Comparison of ENCODE assay signal across 8 cellular contexts in genomic region chr1:23423415-23424170, GRCh38.
A peak's percentile ranks its signal among the peaks of the same experiment; 100 is the strongest.
DNase-seq lines count a peak whose midpoint lies in the region; ATAC-seq lines count a peak whose summit lies in the region.

No MANE protein-coding gene starts in this region.

- no peak for ATAC-seq in activated naive CD8-positive, alpha-beta T cell treated with anti-CD3 and anti-CD28 coated beads, Interleukin-2, amount 50 U/mL, for 24 hours
- no peak for ATAC-seq in stimulated activated effector memory CD8-positive, alpha-beta T cell treated with anti-CD3 and anti-CD28 coated beads, Interleukin-12 subunit alpha, Interleukin-12 subunit beta, amount 100 ng/mL, for 72 hours
- no peak for ATAC-seq in GM21447 (IDR thresholded peaks at IDR 0.05; ENCODE audit: unreplicated experiment)
- ATAC-seq in GM18873 (IDR thresholded peaks at IDR 0.05; ENCODE audit: low FRiP score, unreplicated experiment) = no peak
- no peak for ATAC-seq in HG02884 (IDR thresholded peaks at IDR 0.05; ENCODE audit: unreplicated experiment)

- no peaks in the 10 kb centered on the region for H3K36me3 Mint-ChIP-seq in activated naive CD8-positive, alpha-beta T cell treated with anti-CD3 and anti-CD28 coated beads, Interleukin-2, amount 50 U/mL, for 24 hours (ENCODE audit: low read depth)
- H3K36me3 Mint-ChIP-seq in stimulated activated effector memory CD8-positive, alpha-beta T cell treated with anti-CD3 and anti-CD28 coated beads, Interleukin-12 subunit alpha, Interleukin-12 subunit beta, amount 100 ng/mL, for 72 hours = no peaks in the 10 kb centered on the region

- peaks cover 23% of the 10 kb centered on the region for H3K27me3 Mint-ChIP-seq in activated naive CD8-positive, alpha-beta T cell treated with anti-CD3 and anti-CD28 coated beads, Interleukin-2, amount 50 U/mL, for 24 hours

- H3K4me1 Mint-ChIP-seq in activated naive CD8-positive, alpha-beta T cell treated with anti-CD3 and anti-CD28 coated beads, Interleukin-2, amount 50 U/mL, for 24 hours = peaks cover 23% of the 10 kb centered on the region
- peaks cover 29% of the 10 kb centered on the region for H3K4me1 Mint-ChIP-seq in stimulated activated effector memory CD8-positive, alpha-beta T cell treated with anti-CD3 and anti-CD28 coated beads, Interleukin-12 subunit alpha, Interleukin-12 subunit beta, amount 100 ng/mL, for 72 hours

- DNase-seq in HuH-7.5 (ENCODE audit: low spot score) = peak; percentile 85
- peak; percentile 6 for DNase-seq in activated naive CD8-positive, alpha-beta T cell treated with anti-CD3 and anti-CD28 coated beads, Interleukin-2, amount 50 U/mL, for 24 hours
- peak; percentile 70 for DNase-seq in left kidney (ENCODE audit: low read depth, low spot score)
- no peak for DNase-seq in stimulated activated effector memory CD8-positive, alpha-beta T cell treated with anti-CD3 and anti-CD28 coated beads, Interleukin-12 subunit alpha, Interleukin-12 subunit beta, amount 100 ng/mL, for 72 hours (ENCODE audit: low spot score in 2 of 2)
- no peak for DNase-seq in NCI-H2107 (lab: John Stamatoyannopoulos, UW)

- H3K9me3 Mint-ChIP-seq in activated naive CD8-positive, alpha-beta T cell treated with anti-CD3 and anti-CD28 coated beads, Interleukin-2, amount 50 U/mL, for 24 hours = no peaks in the 10 kb centered on the region
- no peaks in the 10 kb centered on the region for H3K9me3 Mint-ChIP-seq in stimulated activated effector memory CD8-positive, alpha-beta T cell treated with anti-CD3 and anti-CD28 coated beads, Interleukin-12 subunit alpha, Interleukin-12 subunit beta, amount 100 ng/mL, for 72 hours

- no peak overlapping the region for H3K27ac Mint-ChIP-seq in activated naive CD8-positive, alpha-beta T cell treated with anti-CD3 and anti-CD28 coated beads, Interleukin-2, amount 50 U/mL, for 24 hours
- H3K27ac Mint-ChIP-seq in stimulated activated effector memory CD8-positive, alpha-beta T cell treated with anti-CD3 and anti-CD28 coated beads, Interleukin-12 subunit alpha, Interleukin-12 subunit beta, amount 100 ng/mL, for 72 hours = no peak overlapping the region

- H3K4me3 Mint-ChIP-seq in activated naive CD8-positive, alpha-beta T cell treated with anti-CD3 and anti-CD28 coated beads, Interleukin-2, amount 50 U/mL, for 24 hours = peak overlapping the region; percentile 75
- H3K4me3 Mint-ChIP-seq in stimulated activated effector memory CD8-positive, alpha-beta T cell treated with anti-CD3 and anti-CD28 coated beads, Interleukin-12 subunit alpha, Interleukin-12 subunit beta, amount 100 ng/mL, for 72 hours = peak overlapping the region; percentile 73

Comparison
In these comparisons a context has a peak if more than half of its experiments do, and no peak if none do; other contexts are left out.
1. DNase-seq: peak in HuH-7.5 (single experiment), activated naive CD8-positive, alpha-beta T cell treated with anti-CD3 and anti-CD28 coated beads, Interleukin-2, amount 50 U/mL, for 24 hours (single experiment) and left kidney (single experiment); none in stimulated activated effector memory CD8-positive, alpha-beta T cell treated with anti-CD3 and anti-CD28 coated beads, Interleukin-12 subunit alpha, Interleukin-12 subunit beta, amount 100 ng/mL, for 72 hours (0 of 2) and NCI-H2107 (single experiment).